Comparison of ENCODE assay signal across 31 cellular contexts in genomic region chr9:12703996-12704395, GRCh38. TPM values are rescaled to one million over a fixed set of nuclear protein-coding genes. Genes with fewer than 3 reads are reported as not detected.
"Had no signal": no experiment of that assay in that cellular context is flagged by ENCODE, and none has a peak within 500 bp of the region (broad histone marks: within the 10 kb centered on the region; RNA-seq: fewer than 3 reads in every experiment).

No MANE protein-coding gene starts in this region.

- H3K36me3 Mint-ChIP-seq: activated naive CD8-positive, alpha-beta T cell had no signal

- H3K9me3 ChIP-seq: body of pancreas, esophagus muscularis mucosa, gastrocnemius medialis, heart right ventricle had no signal

- H3K36me3 ChIP-seq: esophagus muscularis mucosa, gastrocnemius medialis, WERI-Rb-1 had no signal

- H2AFZ ChIP-seq: hepatocyte had no signal

- H3K4me3 ChIP-seq: body of pancreas, esophagus muscularis mucosa, gastrocnemius medialis, heart right ventricle, hepatocyte had no signal

- H3K27ac Mint-ChIP-seq: activated B cell treated with CpG ODN at 0.5 μM for 24 hours; activated CD8-positive, alpha-beta T cell treated with anti-CD3 and anti-CD28 coated beads for 36 hours; activated naive CD8-positive, alpha-beta T cell; activated T-helper 17 cell treated with anti-CD3 and anti-CD28 coated beads, Interleukin-2, amount 50 U/mL, for 72 hours; effector memory CD8-positive, alpha-beta T cell; T-helper 2 cell treated with Interferon-gamma antibody and Interleukin-4, amounts not matched to agents 5 μg/mL and 100 μg/mL, for 36 hours had no signal

- H3K79me2 ChIP-seq: hepatocyte had no signal

- H3K4me2 ChIP-seq: hepatocyte had no signal

- H3K4me1 ChIP-seq: body of pancreas, foreskin keratinocyte, gastrocnemius medialis had no signal

- H3K4me1 Mint-ChIP-seq: activated B cell treated with CpG ODN at 0.5 μM for 24 hours; activated T-helper 17 cell treated with anti-CD3 and anti-CD28 coated beads, Interleukin-2, amount 50 U/mL, for 72 hours had no signal

- H3K27me3 ChIP-seq: body of pancreas, esophagus muscularis mucosa, foreskin keratinocyte, gastrocnemius medialis, heart right ventricle, hepatocyte had no signal

- H3K27ac ChIP-seq: body of pancreas, esophagus muscularis mucosa, foreskin keratinocyte, gastrocnemius medialis, heart right ventricle, hepatocyte, WERI-Rb-1 had no signal

- H3K27me3 Mint-ChIP-seq: activated B cell treated with CpG ODN at 0.5 μM for 24 hours; activated CD8-positive, alpha-beta T cell treated with anti-CD3 and anti-CD28 coated beads for 36 hours; activated naive CD8-positive, alpha-beta T cell; activated T-helper 17 cell treated with anti-CD3 and anti-CD28 coated beads, Interleukin-2, amount 50 U/mL, for 72 hours; effector memory CD8-positive, alpha-beta T cell had no signal

- DNase-seq: activated B cell treated with CpG ODN at 0.5 μM for 24 hours; activated CD4-positive, alpha-beta T cell treated with anti-CD3 and anti-CD28 coated beads for 48 hours; activated CD4-positive, alpha-beta T cell treated with anti-CD3 and anti-CD28 coated beads, Interleukin-2, amount 50 U/mL, for 1 hour; activated CD4-positive, alpha-beta T cell treated with anti-CD3 and anti-CD28 coated beads, Interleukin-2, amount 50 U/mL, for 48 hours; activated CD8-positive, alpha-beta memory T cell treated with anti-CD3 and anti-CD28 coated beads for 24 hours; activated CD8-positive, alpha-beta T cell treated with anti-CD3 and anti-CD28 coated beads for 36 hours; activated effector memory CD4-positive, alpha-beta T cell treated with Interleukin-2 at 50 U/mL for 16 hours; activated gamma-delta T cell treated with Interleukin-2 at 50 U/mL for 16 hours; activated naive CD4-positive, alpha-beta T cell treated with anti-CD3 and anti-CD28 coated beads, Interleukin-2, amount 50 U/mL, for 16 hours; activated naive CD4-positive, alpha-beta T cell treated with Interleukin-2 at 50 U/mL for 16 hours; activated T-cell treated with anti-CD3 and anti-CD28 coated beads, Interleukin-2, amount 50 U/mL, for 4 hours; amniotic stem cell; anterior cingulate cortex; body of pancreas; cortex of kidney; dermis blood vessel endothelial cell; effector CD4-positive, alpha-beta T cell; effector memory CD8-positive, alpha-beta T cell; erythroblast; foreskin keratinocyte; gastrocnemius medialis; heart right ventricle; T1000; WERI-Rb-1 had no signal

- FAIRE-seq: colon had no signal

- ATAC-seq: activated CD4-positive, CD25-positive, alpha-beta regulatory T cell treated with anti-CD3 and anti-CD28 coated beads, Interleukin-2, amount 50 U/mL, for 24 hours; activated CD8-positive, alpha-beta T cell treated with anti-CD3 and anti-CD28 coated beads for 36 hours; activated T-cell treated with anti-CD3 and anti-CD28 coated beads, Interleukin-2, amount 50 U/mL, for 4 hours; activated T-helper 17 cell treated with anti-CD3 and anti-CD28 coated beads, Interleukin-2, amount 50 U/mL, for 72 hours; body of pancreas; effector memory CD8-positive, alpha-beta T cell; foreskin keratinocyte; gastrocnemius medialis; heart right ventricle had no signal

- H3K4me3 Mint-ChIP-seq: activated B cell treated with CpG ODN at 0.5 μM for 24 hours; activated CD8-positive, alpha-beta T cell treated with anti-CD3 and anti-CD28 coated beads for 36 hours; activated naive CD8-positive, alpha-beta T cell; activated T-cell treated with anti-CD3 and anti-CD28 coated beads, Interleukin-2, amount 50 U/mL, for 4 hours; activated T-helper 17 cell treated with anti-CD3 and anti-CD28 coated beads, Interleukin-2, amount 50 U/mL, for 72 hours; effector memory CD8-positive, alpha-beta T cell; T-helper 2 cell treated with Interferon-gamma antibody and Interleukin-4, amounts not matched to agents 5 μg/mL and 100 μg/mL, for 36 hours had no signal

RNA-seq across cellular contexts. Expression of gene TYRP1, which starts 10.8 kb away (rescaled TPM):
- total RNA-seq: activated B cell treated with CpG ODN at 0.5 μM for 24 hours; activated CD8-positive, alpha-beta T cell treated with anti-CD3 and anti-CD28 coated beads for 36 hours; activated T-cell treated with anti-CD3 and anti-CD28 coated beads, Interleukin-2, amount 50 U/mL, for 4 hours; activated T-helper 17 cell treated with anti-CD3 and anti-CD28 coated beads, Interleukin-2, amount 50 U/mL, for 72 hours; body of pancreas had no signal
